9 cellular contexts compared by ENCODE assay signal in genomic region chr11:101862410-101863233, GRCh38. TPM values are rescaled to one million over a fixed set of nuclear protein-coding genes. Genes with fewer than 3 reads are reported as not detected.
A peak's percentile ranks its signal among the peaks of the same experiment; 100 is the strongest.
DNase-seq lines count a peak whose midpoint lies in the region; ATAC-seq and TF ChIP-seq lines count a peak whose summit lies in the region.
"Had no signal": no experiment of that assay in that cellular context is flagged by ENCODE, and none has a peak within 500 bp of the region (broad histone marks: within the 10 kb centered on the region; RNA-seq: fewer than 3 reads in every experiment).

No MANE protein-coding gene starts in this region.

- H3K36me3 Mint-ChIP-seq in CD8-positive, alpha-beta T cell, result no peaks in the 10 kb centered on the region
- H3K36me3 Mint-ChIP-seq in activated CD8-positive, alpha-beta memory T cell treated with anti-CD3 and anti-CD28 coated beads, Interleukin-2, amount 10 ng/mL, durations not matched to agents 7 days and 5 days, result peaks cover 1% of the 10 kb centered on the region

- H3K27ac ChIP-seq in RWPE1, result no peak overlapping the region
- H3K27ac ChIP-seq in CD8-positive, alpha-beta T cell (ENCODE audit: low read depth, low read length), result no peak overlapping the region

- no peaks in the 10 kb centered on the region for H3K27me3 ChIP-seq in CD8-positive, alpha-beta T cell (ENCODE audit: insufficient read depth, low read length)

- ATAC-seq in CD8-positive, alpha-beta T cell, result no peak
- no peak for ATAC-seq in activated CD8-positive, alpha-beta memory T cell treated with anti-CD3 and anti-CD28 coated beads, Interleukin-2, amount 10 ng/mL, durations not matched to agents 7 days and 5 days

- H3K36me3 ChIP-seq in CD8-positive, alpha-beta T cell (ENCODE audit: insufficient read depth, low read length), result no peaks in the 10 kb centered on the region

- DNase-seq in NCI-H1417 (lab: John Stamatoyannopoulos, UW) (peak in 2 of 3 experiments; percentile 10 to 53), NCI-H1417 treated with DMSO at 0.1 percent for 48 hours (lab: John Stamatoyannopoulos, UW) (no peak), RWPE1 (ENCODE audit: low spot score) (peak; percentile 62), glomerular visceral epithelial cell (ENCODE audit: extremely low spot score) (peak; percentile 49), smooth muscle cell of the brain vasculature (ENCODE audit: low read depth, low spot score) (peak; percentile 40), amygdala (lab: John Stamatoyannopoulos, UW) (no peak)
- DNase-seq in CD8-positive, alpha-beta T cell, result no peak
- DNase-seq in activated CD8-positive, alpha-beta memory T cell treated with anti-CD3 and anti-CD28 coated beads, Interleukin-2, amount 10 ng/mL, durations not matched to agents 7 days and 5 days, result no peak

- no peaks in the 10 kb centered on the region for H3K9me3 ChIP-seq in CD8-positive, alpha-beta T cell (ENCODE audit: low read length)

- POLR2A ChIA-PET in RWPE1 (lab: Yijun Ruan, JAX; ENCODE audit: low non-redundant PET), result no interaction called here
- POLR2A ChIA-PET in CD8-positive, alpha-beta T cell (lab: Charles Lee), result no interaction called here

- H3K27ac Mint-ChIP-seq in CD8-positive, alpha-beta T cell, result no peak overlapping the region
- H3K27ac Mint-ChIP-seq in activated CD8-positive, alpha-beta memory T cell treated with anti-CD3 and anti-CD28 coated beads, Interleukin-2, amount 10 ng/mL, durations not matched to agents 7 days and 5 days, result no peak overlapping the region
- H3K27ac Mint-ChIP-seq: B cell had no signal

- CTCF ChIA-PET in RWPE1 (lab: Yijun Ruan, JAX), result interaction anchor here (0.6 to 2.7 kb wide), 4 partner anchors 90 to 882 kb away, joined by 3 to 30 read pairs (median 4); no protein-coding TSS in a partner anchor
- CTCF ChIA-PET in CD8-positive, alpha-beta T cell (lab: Charles Lee), result interaction anchor here (1.0 to 3.0 kb wide), 6 partner anchors 118 to 151 kb away, joined by 3 to 101 read pairs (median 8); no protein-coding TSS in a partner anchor
- CTCF ChIA-PET in activated CD8-positive, alpha-beta memory T cell treated with anti-CD3 and anti-CD28 coated beads, Interleukin-2, amount 10 ng/mL, durations not matched to agents 7 days and 5 days (lab: Charles Lee), result interaction anchor here (4.6 kb wide), 1 partner anchor 145 kb away, joined by 57 read pairs; no protein-coding TSS in a partner anchor

- peaks cover 1% of the 10 kb centered on the region for H3K4me1 Mint-ChIP-seq in CD8-positive, alpha-beta T cell (ENCODE audit: low read depth)
- peaks cover 1% of the 10 kb centered on the region for H3K4me1 Mint-ChIP-seq in activated CD8-positive, alpha-beta memory T cell treated with anti-CD3 and anti-CD28 coated beads, Interleukin-2, amount 10 ng/mL, durations not matched to agents 7 days and 5 days
- H3K4me1 Mint-ChIP-seq: B cell had no signal

- peaks cover 9% of the 10 kb centered on the region for H3K27me3 Mint-ChIP-seq in CD8-positive, alpha-beta T cell (ENCODE audit: low read depth)
- H3K27me3 Mint-ChIP-seq in activated CD8-positive, alpha-beta memory T cell treated with anti-CD3 and anti-CD28 coated beads, Interleukin-2, amount 10 ng/mL, durations not matched to agents 7 days and 5 days, result no peaks in the 10 kb centered on the region

- no peak overlapping the region for H3K4me3 Mint-ChIP-seq in CD8-positive, alpha-beta T cell
- no peak overlapping the region for H3K4me3 Mint-ChIP-seq in activated CD8-positive, alpha-beta memory T cell treated with anti-CD3 and anti-CD28 coated beads, Interleukin-2, amount 10 ng/mL, durations not matched to agents 7 days and 5 days
- H3K4me3 Mint-ChIP-seq: B cell had no signal

- H3K4me3 ChIP-seq in CD8-positive, alpha-beta T cell (ENCODE audit: low read depth, low read length), result no peak overlapping the region

- peaks cover 5% of the 10 kb centered on the region for H3K9me3 Mint-ChIP-seq in CD8-positive, alpha-beta T cell
- peaks cover 3% of the 10 kb centered on the region for H3K9me3 Mint-ChIP-seq in activated CD8-positive, alpha-beta memory T cell treated with anti-CD3 and anti-CD28 coated beads, Interleukin-2, amount 10 ng/mL, durations not matched to agents 7 days and 5 days (ENCODE audit: low read depth)

- TF ChIP-seq CTCF in RWPE1 (conservative IDR thresholded peaks at IDR 0.05; ENCODE audit: low read depth), result no peak; the same call in 1 of the 2 replicates
- TF ChIP-seq CTCF in CD8-positive, alpha-beta T cell (IDR thresholded peaks at IDR 0.05), result no peak

- intact Hi-C loops in CD8-positive, alpha-beta T cell (cut with DNase I, micrococcal nuclease), result no loop called here

- no peaks in the 10 kb centered on the region for H3K4me1 ChIP-seq in CD8-positive, alpha-beta T cell (ENCODE audit: insufficient read depth, low read length)

RNA-seq across cellular contexts. Expression of gene CEP126, which starts 52.2 kb away (rescaled TPM):
- total RNA-seq in CD8-positive, alpha-beta T cell, result under 1 TPM; 0.81 to 0.87 TPM
- total RNA-seq in activated CD8-positive, alpha-beta memory T cell treated with anti-CD3 and anti-CD28 coated beads, Interleukin-2, amount 10 ng/mL, durations not matched to agents 7 days and 5 days, result 1 to 10 TPM in 1 of 2 experiments, under 1 TPM in 1; 0.63 to 1.8 TPM

RNA-seq across cellular contexts. Expression of gene ANGPTL5, which starts 53.7 kb away (rescaled TPM):
- total RNA-seq in CD8-positive, alpha-beta T cell, result not detected
- total RNA-seq in activated CD8-positive, alpha-beta memory T cell treated with anti-CD3 and anti-CD28 coated beads, Interleukin-2, amount 10 ng/mL, durations not matched to agents 7 days and 5 days, result not detected
- total RNA-seq: B cell had no signal

Comparison
In these comparisons a context has a peak if more than half of its experiments do, and no peak if none do; other contexts are left out.
1. DNase-seq: peak in NCI-H1417 (2 of 3), RWPE1 (single experiment), glomerular visceral epithelial cell (single experiment) and smooth muscle cell of the brain vasculature (single experiment); none in NCI-H1417 treated with DMSO at 0.1 percent for 48 hours (single experiment), amygdala (0 of 56), CD8-positive, alpha-beta T cell (0 of 7) and activated CD8-positive, alpha-beta memory T cell treated with anti-CD3 and anti-CD28 coated beads, Interleukin-2, amount 10 ng/mL, durations not matched to agents 7 days and 5 days (single experiment).